ENCODE assay signal across 9 cellular contexts in the genomic region with DNA sequence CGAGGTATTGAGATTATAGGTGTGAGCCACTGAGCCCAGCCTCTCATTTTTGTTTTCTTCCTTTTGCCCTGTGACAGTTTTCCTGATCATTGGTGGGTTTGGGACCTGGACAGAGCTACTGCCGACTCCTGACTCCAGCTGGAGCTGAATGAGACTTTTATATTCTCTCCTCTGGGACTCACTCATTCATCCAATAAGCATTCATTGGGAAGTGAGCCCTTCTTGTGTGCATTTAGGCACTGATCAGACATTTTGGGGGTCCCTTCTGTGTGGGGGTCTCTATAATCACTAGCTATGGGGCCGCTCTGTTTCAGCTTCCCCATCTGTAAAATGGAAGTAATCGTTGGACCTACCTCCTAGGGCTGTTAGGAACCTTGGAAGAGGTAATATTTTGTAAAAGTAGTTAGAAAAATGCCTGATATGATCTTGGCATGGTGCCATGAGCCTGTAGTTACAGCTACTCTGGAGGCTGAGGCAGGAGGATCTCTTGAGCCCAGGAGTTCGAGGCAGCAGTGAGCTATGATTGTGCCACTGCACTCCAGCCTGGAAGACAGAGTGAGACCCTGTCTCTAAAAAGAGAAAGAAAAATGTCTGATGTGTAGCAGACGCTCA. TPM values are rescaled to one million over a fixed set of nuclear protein-coding genes. Genes with fewer than 3 reads are reported as not detected.
DNase-seq lines count a peak whose midpoint lies in the region; ATAC-seq and TF ChIP-seq lines count a peak whose summit lies in the region.
"Had no signal": no experiment of that assay in that cellular context is flagged by ENCODE, and none has a peak within 500 bp of the region (broad histone marks: within the 10 kb centered on the region; RNA-seq: fewer than 3 reads in every experiment).

No MANE protein-coding gene starts in this region.

- H3K4me3 Mint-ChIP-seq in HFFc6 = peak overlapping the region; percentile 52
- H3K4me3 Mint-ChIP-seq in chondrocyte (ENCODE audit: unreplicated experiment) = no peak overlapping the region

- 63 to 67% methylated on average over 6 of the region's 6 CpGs for WGBS in testis, 2 donors

- H3K9me2 ChIP-seq in neural cell (ENCODE audit: insufficient read depth, low read length) = no peaks in the 10 kb centered on the region

- H2AFZ ChIP-seq in neural cell (ENCODE audit: low read depth, low read length) = no peak overlapping the region

- H3K9ac ChIP-seq in BLaER1 (peak overlapping the region; percentile 69; the same call in 1 of the 2 replicates), neural cell (ENCODE audit: low read length) (no peak overlapping the region)

- H3K4me1 Mint-ChIP-seq in HFFc6 (ENCODE audit: low read depth) (peaks cover 75% of the 10 kb centered on the region), chondrocyte (ENCODE audit: low read depth) (peaks cover 62% of the 10 kb centered on the region)

- intact Hi-C loops in testis (cut with DNase I; ENCODE audit: low total_unique reads) = no loop called here

- H4K20me1 ChIP-seq in BLaER1 = peaks cover 99% of the 10 kb centered on the region
- no peaks in the 10 kb centered on the region for H4K20me1 ChIP-seq in neural cell (ENCODE audit: insufficient read depth)

- no peak for DNase-seq in HFFc6
- no peak for DNase-seq in chondrocyte (ENCODE audit: low spot score)
- DNase-seq in C1 segment of cervical spinal cord (lab: John Stamatoyannopoulos, UW) = no peak
- no peak for DNase-seq in GM03348 (ENCODE audit: low spot score)
- no peak for DNase-seq in testis
- DNase-seq: effector CD8-positive, alpha-beta T cell had no signal

- H3K36me3 Mint-ChIP-seq in HFFc6 (ENCODE audit: low read depth) = peaks cover 5% of the 10 kb centered on the region; the same call in 1 of the 2 replicates
- H3K36me3 Mint-ChIP-seq in chondrocyte (ENCODE audit: low read depth) = no peaks in the 10 kb centered on the region

- H3K36me3 ChIP-seq in BLaER1 = peaks cover 32% of the 10 kb centered on the region
- H3K36me3 ChIP-seq in neural cell (ENCODE audit: insufficient read depth, low read length) = no peaks in the 10 kb centered on the region
- H3K36me3 ChIP-seq in testis (ENCODE audit: low read depth, missing control alignments) = no peaks in the 10 kb centered on the region

- H3K79me2 ChIP-seq in neural cell (replicated peaks; ENCODE audit: insufficient read depth, low read length) = no peaks in the 10 kb centered on the region

- H3K4me1 ChIP-seq in BLaER1 (peaks cover 74% of the 10 kb centered on the region), testis (peaks cover 36% of the 10 kb centered on the region)

- H3K9me3 ChIP-seq in BLaER1 (no peaks in the 10 kb centered on the region), neural cell (ENCODE audit: low read length) (no peaks in the 10 kb centered on the region), testis (no peaks in the 10 kb centered on the region)

- H3K27ac Mint-ChIP-seq in HFFc6 (peak overlapping the region; percentile 97), chondrocyte (ENCODE audit: unreplicated experiment) (peak overlapping the region; percentile 91)

- H3K4me3 ChIP-seq in BLaER1 (no peak overlapping the region), neural cell (ENCODE audit: low read length) (no peak overlapping the region), testis (no peak overlapping the region)

- H3K4me2 ChIP-seq in BLaER1 = peak overlapping the region; percentile 98
- no peak overlapping the region for H3K4me2 ChIP-seq in neural cell (ENCODE audit: low read length)

- no peaks in the 10 kb centered on the region for H3F3A ChIP-seq in neural cell (ENCODE audit: insufficient read depth, low read length, poor library complexity, severe bottlenecking)

- H3K27me3 ChIP-seq in BLaER1 (no peaks in the 10 kb centered on the region), neural cell (ENCODE audit: insufficient read depth, low read depth, low read length) (no peaks in the 10 kb centered on the region), testis (no peaks in the 10 kb centered on the region)

- TF ChIP-seq CTCF in HFFc6 (IDR thresholded peaks at IDR 0.05) (no peak), chondrocyte (IDR thresholded peaks at IDR 0.05) (no peak), neural cell (IDR thresholded peaks at IDR 0.05; ENCODE audit: poor library complexity, severe bottlenecking) (no peak), testis (IDR thresholded peaks at IDR 0.05) (no peak)

- H3K9me3 Mint-ChIP-seq in HFFc6 (no peaks in the 10 kb centered on the region), chondrocyte (ENCODE audit: low read depth) (no peaks in the 10 kb centered on the region)

- peak overlapping the region; percentile 78 for H3K27ac ChIP-seq in BLaER1
- H3K27ac ChIP-seq in neural cell (ENCODE audit: low read length) = peak overlapping the region; percentile 45
- no peak overlapping the region for H3K27ac ChIP-seq in testis

- no peak for TF ChIP-seq RAD21 in neural cell (conservative IDR thresholded peaks at IDR 0.05)

- no peak for TF ChIP-seq EP300 in neural cell (conservative IDR thresholded peaks at IDR 0.05; ENCODE audit: poor library complexity, severe bottlenecking)

- ATAC-seq in HG02885 (IDR thresholded peaks at IDR 0.05; ENCODE audit: poor library complexity, unreplicated experiment) = no peak

- H3K27me3 Mint-ChIP-seq in HFFc6 (ENCODE audit: insufficient read depth) = no peaks in the 10 kb centered on the region; the same call in 1 of the 2 replicates
- no peaks in the 10 kb centered on the region for H3K27me3 Mint-ChIP-seq in chondrocyte (ENCODE audit: low read depth)

- TF ChIP-seq POLR2A in testis (IDR thresholded peaks at IDR 0.05) = no peak

TF ChIP-seq in neural cell, 6 proteins besides CTCF, POLR2A, EP300 and RAD21:
- TF ChIP-seq MXI1 (conservative IDR thresholded peaks at IDR 0.05; ENCODE audit: poor library complexity, severe bottlenecking) = no peak
- TF ChIP-seq, protein P1, sequence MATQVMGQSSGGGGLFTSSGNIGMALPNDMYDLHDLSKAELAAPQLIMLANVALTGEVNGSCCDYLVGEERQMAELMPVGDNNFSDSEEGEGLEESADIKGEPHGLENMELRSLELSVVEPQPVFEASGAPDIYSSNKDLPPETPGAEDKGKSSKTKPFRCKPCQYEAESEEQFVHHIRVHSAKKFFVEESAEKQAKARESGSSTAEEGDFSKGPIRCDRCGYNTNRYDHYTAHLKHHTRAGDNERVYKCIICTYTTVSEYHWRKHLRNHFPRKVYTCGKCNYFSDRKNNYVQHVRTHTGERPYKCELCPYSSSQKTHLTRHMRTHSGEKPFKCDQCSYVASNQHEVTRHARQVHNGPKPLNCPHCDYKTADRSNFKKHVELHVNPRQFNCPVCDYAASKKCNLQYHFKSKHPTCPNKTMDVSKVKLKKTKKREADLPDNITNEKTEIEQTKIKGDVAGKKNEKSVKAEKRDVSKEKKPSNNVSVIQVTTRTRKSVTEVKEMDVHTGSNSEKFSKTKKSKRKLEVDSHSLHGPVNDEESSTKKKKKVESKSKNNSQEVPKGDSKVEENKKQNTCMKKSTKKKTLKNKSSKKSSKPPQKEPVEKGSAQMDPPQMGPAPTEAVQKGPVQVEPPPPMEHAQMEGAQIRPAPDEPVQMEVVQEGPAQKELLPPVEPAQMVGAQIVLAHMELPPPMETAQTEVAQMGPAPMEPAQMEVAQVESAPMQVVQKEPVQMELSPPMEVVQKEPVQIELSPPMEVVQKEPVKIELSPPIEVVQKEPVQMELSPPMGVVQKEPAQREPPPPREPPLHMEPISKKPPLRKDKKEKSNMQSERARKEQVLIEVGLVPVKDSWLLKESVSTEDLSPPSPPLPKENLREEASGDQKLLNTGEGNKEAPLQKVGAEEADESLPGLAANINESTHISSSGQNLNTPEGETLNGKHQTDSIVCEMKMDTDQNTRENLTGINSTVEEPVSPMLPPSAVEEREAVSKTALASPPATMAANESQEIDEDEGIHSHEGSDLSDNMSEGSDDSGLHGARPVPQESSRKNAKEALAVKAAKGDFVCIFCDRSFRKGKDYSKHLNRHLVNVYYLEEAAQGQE (IDR thresholded peaks at IDR 0.05; ENCODE audit: borderline replicate concordance) = no peak
- no peak for TF ChIP-seq EZH2 (IDR thresholded peaks at IDR 0.05; ENCODE audit: borderline replicate concordance, insufficient read depth, low read length, poor library complexity, severe bottlenecking)
- TF ChIP-seq POLR2AphosphoS5 (IDR thresholded peaks at IDR 0.05) = no peak
- no peak for TF ChIP-seq TAF1 (IDR thresholded peaks at IDR 0.05; ENCODE audit: low read depth)
- TF ChIP-seq SMC3 (conservative IDR thresholded peaks at IDR 0.05; ENCODE audit: poor library complexity) = no peak
TF ChIP-seq in neural cell: peak in this region for 0.

RNA-seq across cellular contexts. Expression of a gene that starts 7.2 kb away (rescaled TPM):
- 10 to 100 TPM; 54.0 to 80.3 (median 69.8) TPM for total RNA-seq in HFFc6 (2021; fragmentation: NEBNext Ultra II Directional; extraction: Animal tissue kit (Norgen Biotek cat#: 25700))
- total RNA-seq in chondrocyte = 14.7 to 20.0 TPM (median 18.3 TPM) in 3 replicates
- polyA plus RNA-seq in neural cell = 3.0 and 4.4 TPM in 2 replicates
- polyA minus RNA-seq in neural cell = 4.1 and 4.4 TPM in 2 replicates
- total RNA-seq in testis = 10 to 100 TPM; 36.9 to 38.1 TPM
- polyA plus RNA-seq in testis (ENCODE audit: insufficient read depth, low read depth, low replicate concordance) = 22.0 TPM

RNA-seq across cellular contexts. Expression of a gene that starts 44.0 kb away (rescaled TPM):
- total RNA-seq in HFFc6 (2021; fragmentation: NEBNext Ultra II Directional; extraction: Animal tissue kit (Norgen Biotek cat#: 25700)) = 10 to 100 TPM; 11.5 to 15.0 (median 14.0) TPM
- total RNA-seq in chondrocyte = 14.2 to 16.0 TPM (median 15.7 TPM) in 3 replicates
- polyA plus RNA-seq in neural cell = 25.4 and 26.5 TPM in 2 replicates
- 20.0 and 20.8 TPM in 2 replicates for polyA minus RNA-seq in neural cell
- total RNA-seq in testis = 10 to 100 TPM; 16.1 to 27.2 TPM
- polyA plus RNA-seq in testis (ENCODE audit: insufficient read depth, low read depth, low replicate concordance) = 13.7 TPM

Comparison
In these comparisons a context has a peak if more than half of its experiments do, and no peak if none do; other contexts are left out.
1. H3K27ac ChIP-seq: peak in BLaER1 (single experiment) and neural cell (single experiment); none in testis (0 of 2).